In the genomic region with DNA sequence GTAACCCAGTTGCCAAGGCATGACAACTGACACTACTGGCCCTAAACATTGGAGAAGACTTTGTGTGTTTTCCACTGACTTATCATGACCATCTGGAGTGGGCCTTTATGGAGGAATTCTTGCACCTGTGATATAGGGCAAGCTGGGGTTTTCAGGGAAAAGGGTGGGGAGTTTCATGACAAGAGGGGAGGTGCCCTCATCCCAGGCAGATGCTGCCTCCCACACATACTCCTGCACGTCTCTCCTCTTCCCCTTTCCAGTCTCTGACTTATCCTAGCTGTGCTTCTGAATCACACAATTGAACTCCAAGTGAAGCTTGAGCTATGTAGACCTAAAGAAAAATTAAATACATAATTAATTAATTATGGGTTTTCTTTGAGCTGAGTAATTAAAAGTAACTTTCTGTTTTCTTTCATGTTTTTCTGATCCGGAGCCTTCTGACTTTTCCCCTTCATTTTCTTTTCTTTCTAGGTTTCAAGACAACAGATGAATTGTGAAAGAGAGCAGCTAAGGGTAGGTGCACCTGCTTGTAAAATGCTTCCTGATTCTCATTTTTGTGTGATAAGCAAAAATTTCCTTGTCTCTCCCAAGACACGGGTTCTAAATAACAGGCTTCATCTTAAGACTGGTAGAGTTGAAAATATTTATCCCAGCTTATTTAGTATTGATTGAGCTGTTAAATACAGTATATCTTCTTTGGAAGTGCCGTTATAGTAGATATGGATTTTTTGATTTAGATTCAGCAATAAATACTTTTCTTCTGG, we compare ENCODE assay signal across 37 cellular contexts.
"Had no signal": no experiment of that assay in that cellular context is flagged by ENCODE, and none has a peak within 500 bp of the region (broad histone marks: within the 10 kb centered on the region; RNA-seq: fewer than 3 reads in every experiment).

No MANE protein-coding gene starts in this region.

- H3K36me3 ChIP-seq: adrenal gland, brain microvascular endothelial cell, breast epithelium had no signal

- H3K27me3 ChIP-seq: adrenal gland, body of pancreas, brain microvascular endothelial cell, breast epithelium had no signal

- H3K9me3 ChIP-seq: adrenal gland, body of pancreas had no signal

- ATAC-seq: activated CD8-positive, alpha-beta T cell treated with anti-CD3 and anti-CD28 coated beads for 36 hours; activated naive CD4-positive, alpha-beta T cell treated with anti-CD3 and anti-CD28 coated beads, Interleukin-2, amount 50 U/mL, for 72 hours; activated T-cell treated with anti-CD3 and anti-CD28 coated beads, Interleukin-2, amount 50 U/mL, for 4 hours; activated T-cell treated with anti-CD3 and anti-CD28 coated beads, Interleukin-2, amount 50 U/mL, for 72 hours; activated T-helper 17 cell treated with anti-CD3 and anti-CD28 coated beads, Interleukin-2, amount 50 U/mL, for 72 hours; body of pancreas had no signal

- H3K27ac Mint-ChIP-seq: activated B cell treated with CpG ODN at 0.5 μM for 24 hours; activated CD4-positive, alpha-beta memory T cell treated with anti-CD3 and anti-CD28 coated beads for 36 hours; activated CD4-positive, alpha-beta T cell treated with anti-CD3 and anti-CD28 coated beads, Interleukin-2, amount 10 ng/mL, durations not matched to agents 24 days and 14 days; activated CD8-positive, alpha-beta T cell treated with anti-CD3 and anti-CD28 coated beads for 36 hours; activated naive CD4-positive, alpha-beta T cell treated with anti-CD3 and anti-CD28 coated beads for 36 hours; activated naive CD4-positive, alpha-beta T cell treated with anti-CD3 and anti-CD28 coated beads, Interleukin-2, amount 50 U/mL, for 72 hours; activated naive CD8-positive, alpha-beta T cell treated with anti-CD3 and anti-CD28 coated beads for 36 hours; activated T-cell treated with anti-CD3 and anti-CD28 coated beads, Interleukin-2, amount 50 U/mL, for 72 hours; activated T-helper 1 cell treated with anti-CD3 and anti-CD28 coated beads, Interleukin-12 subunit alpha, Interleukin-12 subunit beta, Interleukin-2, Interleukin-4 antibody, amounts not matched to agents 30 ng/mL and 10 ng/mL and 1 ng/mL, durations not matched to agents 14 hours and 24 hours and 36 hours; activated T-helper 17 cell treated with anti-CD3 and anti-CD28 coated beads, Interleukin-2, amount 50 U/mL, for 72 hours; T-helper 1 cell treated with Interleukin-12 subunit alpha and Interleukin-12 subunit beta and Interleukin-4 antibody, amounts not matched to agents 30 μg/mL and 1 μg/mL, for 36 hours; T-helper 2 cell treated with Interferon-gamma antibody and Interleukin-4, amounts not matched to agents 5 μg/mL and 100 μg/mL, for 36 hours had no signal

- H3K4me1 ChIP-seq: adrenal gland, body of pancreas, breast epithelium had no signal

- FAIRE-seq: astrocyte, TTC549 had no signal

- H3K4me3 ChIP-seq: adrenal gland, body of pancreas, breast epithelium had no signal

- H3K27me3 Mint-ChIP-seq: activated B cell treated with CpG ODN at 0.5 μM for 24 hours; activated CD4-positive, alpha-beta memory T cell treated with anti-CD3 and anti-CD28 coated beads for 36 hours; activated CD4-positive, alpha-beta T cell treated with anti-CD3 and anti-CD28 coated beads, Interleukin-2, amount 10 ng/mL, durations not matched to agents 24 days and 14 days; activated CD8-positive, alpha-beta T cell treated with anti-CD3 and anti-CD28 coated beads for 36 hours; activated naive CD8-positive, alpha-beta T cell treated with anti-CD3 and anti-CD28 coated beads for 36 hours; activated T-helper 17 cell treated with anti-CD3 and anti-CD28 coated beads, Interleukin-2, amount 50 U/mL, for 72 hours had no signal

- DNase-seq: activated B cell treated with CpG ODN at 0.5 μM for 24 hours; activated CD4-positive, alpha-beta memory T cell treated with anti-CD3 and anti-CD28 coated beads for 36 hours; activated CD4-positive, alpha-beta T cell treated with anti-CD3 and anti-CD28 coated beads for 4 hours; activated CD4-positive, alpha-beta T cell treated with anti-CD3 and anti-CD28 coated beads, Interleukin-2, amount 10 ng/mL, durations not matched to agents 24 days and 14 days; activated CD4-positive, alpha-beta T cell treated with anti-CD3 and anti-CD28 coated beads, Interleukin-2, amount 50 U/mL, for 1 hour; activated CD4-positive, alpha-beta T cell treated with anti-CD3 and anti-CD28 coated beads, Interleukin-2, amount 50 U/mL, for 4 hours; activated CD4-positive, CD25-positive, alpha-beta regulatory T cell treated with anti-CD3 and anti-CD28 coated beads, Interleukin-2, amount 50 U/mL, for 72 hours; activated CD8-positive, alpha-beta memory T cell treated with anti-CD3 and anti-CD28 coated beads, Interleukin-2, amount 50 U/mL, for 4 hours; activated CD8-positive, alpha-beta T cell treated with anti-CD3 and anti-CD28 coated beads for 36 hours; activated effector memory CD4-positive, alpha-beta T cell treated with anti-CD3 and anti-CD28 coated beads, Interleukin-2, amount 50 U/mL, for 16 hours; activated gamma-delta T cell treated with Interleukin-2 at 50 U/mL for 16 hours; activated naive CD4-positive, alpha-beta T cell; activated naive CD4-positive, alpha-beta T cell treated with anti-CD3 and anti-CD28 coated beads for 36 hours; activated naive CD4-positive, alpha-beta T cell treated with anti-CD3 and anti-CD28 coated beads, Interleukin-2, amount 50 U/mL, for 16 hours; activated naive CD8-positive, alpha-beta T cell treated with anti-CD3 and anti-CD28 coated beads for 36 hours; activated T-cell treated with anti-CD3 and anti-CD28 coated beads for 4 hours; activated T-cell treated with anti-CD3 and anti-CD28 coated beads, Interleukin-2, amount 50 U/mL, for 1 hour; activated T-cell treated with anti-CD3 and anti-CD28 coated beads, Interleukin-2, amount 50 U/mL, for 4 hours; activated T-cell treated with anti-CD3 and anti-CD28 coated beads, Interleukin-2, amount 50 U/mL, for 72 hours; adrenal gland; amniotic stem cell; aorta; body of pancreas; brain microvascular endothelial cell; central memory CD4-positive, alpha-beta T cell; T-helper 1 cell; T-helper 2 cell; T-helper 9 cell had no signal

- H3K4me1 Mint-ChIP-seq: activated B cell treated with CpG ODN at 0.5 μM for 24 hours; activated CD4-positive, alpha-beta T cell treated with anti-CD3 and anti-CD28 coated beads, Interleukin-2, amount 10 ng/mL, durations not matched to agents 24 days and 14 days; activated naive CD8-positive, alpha-beta T cell treated with anti-CD3 and anti-CD28 coated beads for 36 hours; activated T-helper 17 cell treated with anti-CD3 and anti-CD28 coated beads, Interleukin-2, amount 50 U/mL, for 72 hours had no signal

- H3K36me3 Mint-ChIP-seq: activated CD4-positive, alpha-beta memory T cell treated with anti-CD3 and anti-CD28 coated beads for 36 hours; activated naive CD8-positive, alpha-beta T cell treated with anti-CD3 and anti-CD28 coated beads for 36 hours had no signal

- H3K27ac ChIP-seq: adrenal gland, body of pancreas, brain microvascular endothelial cell, breast epithelium, VCaP had no signal

- H3K4me3 Mint-ChIP-seq: activated B cell treated with CpG ODN at 0.5 μM for 24 hours; activated CD4-positive, alpha-beta memory T cell treated with anti-CD3 and anti-CD28 coated beads for 36 hours; activated CD4-positive, alpha-beta T cell treated with anti-CD3 and anti-CD28 coated beads, Interleukin-2, amount 10 ng/mL, durations not matched to agents 24 days and 14 days; activated CD8-positive, alpha-beta T cell treated with anti-CD3 and anti-CD28 coated beads for 36 hours; activated naive CD4-positive, alpha-beta T cell treated with anti-CD3 and anti-CD28 coated beads for 36 hours; activated naive CD8-positive, alpha-beta T cell treated with anti-CD3 and anti-CD28 coated beads for 36 hours; activated T-cell treated with anti-CD3 and anti-CD28 coated beads, Interleukin-2, amount 50 U/mL, for 4 hours; activated T-cell treated with anti-CD3 and anti-CD28 coated beads, Interleukin-2, amount 50 U/mL, for 72 hours; activated T-helper 1 cell treated with anti-CD3 and anti-CD28 coated beads, Interleukin-12 subunit alpha, Interleukin-12 subunit beta, Interleukin-2, Interleukin-4 antibody, amounts not matched to agents 30 ng/mL and 10 ng/mL and 1 ng/mL, durations not matched to agents 14 hours and 24 hours and 36 hours; activated T-helper 17 cell treated with anti-CD3 and anti-CD28 coated beads, Interleukin-2, amount 50 U/mL, for 72 hours; T-helper 1 cell treated with Interleukin-12 subunit alpha and Interleukin-12 subunit beta and Interleukin-4 antibody, amounts not matched to agents 30 μg/mL and 1 μg/mL, for 36 hours; T-helper 2 cell treated with Interferon-gamma antibody and Interleukin-4, amounts not matched to agents 5 μg/mL and 100 μg/mL, for 36 hours had no signal
